ENCODE assay signal across 17 cellular contexts in genomic region chr4:100312615-100313355, GRCh38.
DNase-seq lines count a peak whose midpoint lies in the region; ATAC-seq, FAIRE-seq and TF ChIP-seq lines count a peak whose summit lies in the region.
"Had no signal": no experiment of that assay in that cellular context is flagged by ENCODE, and none has a peak within 500 bp of the region (broad histone marks: within the 10 kb centered on the region; RNA-seq: fewer than 3 reads in every experiment).

No MANE protein-coding gene starts in this region.

- no peak overlapping the region for H4K8ac ChIP-seq in H1 (ENCODE audit: extremely low read depth, insufficient read depth, low read length)

- intact Hi-C loops in psoas muscle (cut with DNase I), result loop anchor here in 1 of 2 donors (10.0 kb wide), 1 partner anchor 128 kb away; no protein-coding TSS in a partner anchor

- no peak overlapping the region for H3K4me2 ChIP-seq in H1 (ENCODE audit: insufficient read depth in 1 of 2, low read depth in 2 of 2, low read length in 2 of 2)
- H3K4me2 ChIP-seq: BLaER1 treated with 17β-estradiol and CSF1 and Interleukin-3, amounts not matched to agents 10 nM and 100 nM had no signal

- H3K18ac ChIP-seq in H1 (ENCODE audit: extremely low read depth, low read length), result no peak overlapping the region

- H2BK5ac ChIP-seq in H1 (ENCODE audit: low read depth, low read length), result no peak overlapping the region

- H3K27ac ChIP-seq in H1 (ENCODE audit: low read depth, low read length) (no peak overlapping the region), psoas muscle (peak overlapping the region; percentile 57)
- H3K27ac ChIP-seq: 22Rv1; BLaER1 treated with 17β-estradiol and CSF1 and Interleukin-3, amounts not matched to agents 10 nM and 100 nM; GM23248 had no signal

- H3K4me1 ChIP-seq in H1 (replicated peaks in 1 of 4; ENCODE audit: control insufficient read depth in 3 of 4, insufficient read depth in 4 of 4, low read length in 3 of 4) (peaks cover 0 to 6% (median 1%) of the 10 kb centered on the region in 4 experiments; a peak in 2 of 7 replicates), psoas muscle (peaks cover 40% of the 10 kb centered on the region)

- TF ChIP-seq EP300 in H1 (IDR thresholded peaks at IDR 0.05; ENCODE audit: borderline replicate concordance in 1 of 2, low read depth in 2 of 2, low read length in 2 of 2), result no peak

- no peaks in the 10 kb centered on the region for H4K20me1 ChIP-seq in H1 (replicated peaks in 1 of 2; ENCODE audit: control insufficient read depth in 1 of 2, insufficient read depth in 2 of 2, low read length in 2 of 2)
- H4K20me1 ChIP-seq: BLaER1 treated with 17β-estradiol and CSF1 and Interleukin-3, amounts not matched to agents 10 nM and 100 nM had no signal

- no peak overlapping the region for H2BK120ac ChIP-seq in H1 (replicated peaks; ENCODE audit: low read depth, low read length)

- H2BK15ac ChIP-seq in H1 (ENCODE audit: low read length), result no peak overlapping the region

- no peak overlapping the region for H2AFZ ChIP-seq in H1 (ENCODE audit: low read length)
- H2AFZ ChIP-seq: GM23248 had no signal

- no peak overlapping the region for H2AK5ac ChIP-seq in H1 (ENCODE audit: low read depth, low read length)

- no peak overlapping the region for H3K14ac ChIP-seq in H1 (ENCODE audit: insufficient read length)

- no peaks in the 10 kb centered on the region for H3K79me2 ChIP-seq in H1 (ENCODE audit: control insufficient read depth in 1 of 2, insufficient read depth in 2 of 2, low read length in 2 of 2)

- no peaks in the 10 kb centered on the region for H3K23me2 ChIP-seq in H1 (ENCODE audit: low read depth, low read length)

- H3K36me3 ChIP-seq in H1 (ENCODE audit: control insufficient read depth in 2 of 4, insufficient read depth in 4 of 4, low read length in 3 of 4) (no peaks in the 10 kb centered on the region), psoas muscle (ENCODE audit: insufficient read depth in 1 of 2, low read depth in 1 of 2) (no peaks in the 10 kb centered on the region)
- H3K36me3 ChIP-seq: BLaER1 treated with 17β-estradiol and CSF1 and Interleukin-3, amounts not matched to agents 10 nM and 100 nM had no signal

- H3K4ac ChIP-seq in H1 (replicated peaks; ENCODE audit: insufficient read length, low read depth, low read length), result no peak overlapping the region

- no peak overlapping the region for H4K5ac ChIP-seq in H1 (ENCODE audit: insufficient read length, low read depth, low read length)

- H4K91ac ChIP-seq in H1 (replicated peaks; ENCODE audit: insufficient read length, low read length), result no peak overlapping the region

- POLR2A ChIA-PET in H1 (lab: Charles Lee; ENCODE audit: partially characterized antibody), result no interaction called here

- no peak for TF ChIP-seq RAD21 in H1 (IDR thresholded peaks at IDR 0.05 in 1 of 2, conservative IDR thresholded peaks at IDR 0.05 in 1 of 2; ENCODE audit: low read depth in 2 of 2, low read length in 2 of 2)

- FAIRE-seq in H1 (lab: Jason Lieb, UNC) (no peak), HTR-8/SVneo (lab: Jason Lieb, UNC) (no peak)
- FAIRE-seq: GM12878, GM18507 had no signal

- DNase-seq in NCI-H1694 treated with DMSO at 0.1 percent for 48 hours (lab: John Stamatoyannopoulos, UW), result peak; percentile 4
- DNase-seq in NCI-H1694 (lab: John Stamatoyannopoulos, UW), result no peak
- no peak for DNase-seq in H1 (ENCODE audit: low read depth in 1 of 2, low spot score in 2 of 2)
- peak; percentile 56 for DNase-seq in fibroblast of mammary gland (ENCODE audit: low read depth)
- no peak for DNase-seq in psoas muscle
- no peak for DNase-seq in NCI-H128 (lab: John Stamatoyannopoulos, UW; ENCODE audit: unreplicated experiment)
- DNase-seq in HTR-8/SVneo (ENCODE audit: insufficient read length, low spot score), result no peak
- DNase-seq: Calu3; CD4-positive, CD25-positive, alpha-beta regulatory T cell; DMS 273 treated with DMSO at 0.1 percent for 48 hours; GM23248; H7 had no signal

- no peak overlapping the region for H2BK12ac ChIP-seq in H1 (ENCODE audit: low read depth, low read length)

- H3K27me3 ChIP-seq in H1 (replicated peaks in 1 of 4; ENCODE audit: control insufficient read depth in 3 of 4, extremely low read depth in 1 of 4, insufficient read depth in 3 of 4, low read length in 3 of 4), result no peaks in the 10 kb centered on the region
- no peaks in the 10 kb centered on the region for H3K27me3 ChIP-seq in psoas muscle (ENCODE audit: insufficient read depth in 3 of 3, low read length in 2 of 3)
- H3K27me3 ChIP-seq: BLaER1 treated with 17β-estradiol and CSF1 and Interleukin-3, amounts not matched to agents 10 nM and 100 nM had no signal

- no peaks in the 10 kb centered on the region for H3K79me1 ChIP-seq in H1 (ENCODE audit: low read depth, low read length)

- ATAC-seq in psoas muscle, result peak; percentile 84 to 97 (median 96)
- ATAC-seq in HG02571 (IDR thresholded peaks at IDR 0.05; ENCODE audit: unreplicated experiment), result no peak
- ATAC-seq: GM12878 had no signal

- H2BK20ac ChIP-seq in H1 (ENCODE audit: low read length), result 0 out of 2 replicates have a peak overlapping the region, but pooled peaks have one; percentile 35

- H3K4me3 ChIP-seq in H1 (ENCODE audit: extremely low read depth in 1 of 4, insufficient read depth in 2 of 4, low read depth in 3 of 4, low read length in 4 of 4), result no peak overlapping the region
- no peak overlapping the region for H3K4me3 ChIP-seq in fibroblast of mammary gland (ENCODE audit: control insufficient read depth, low read depth, low read length)
- peak overlapping the region; percentile 1 for H3K4me3 ChIP-seq in psoas muscle
- H3K4me3 ChIP-seq: BLaER1 treated with 17β-estradiol and CSF1 and Interleukin-3, amounts not matched to agents 10 nM and 100 nM; GM12878; GM23248 had no signal

- H3K9me3 ChIP-seq in H1 (ENCODE audit: insufficient read depth in 2 of 2, low read depth in 1 of 2, low read length in 1 of 2), result no peaks in the 10 kb centered on the region
- no peaks in the 10 kb centered on the region for H3K9me3 ChIP-seq in psoas muscle
- H3K9me3 ChIP-seq: BLaER1 treated with 17β-estradiol and CSF1 and Interleukin-3, amounts not matched to agents 10 nM and 100 nM had no signal

- no peak overlapping the region for H3K56ac ChIP-seq in H1 (replicated peaks; ENCODE audit: insufficient read length, low read depth, low read length)

- no peak for TF ChIP-seq POLR2A in H1 (IDR thresholded peaks at IDR 0.05; ENCODE audit: control extremely low read depth in 1 of 2, low read depth in 2 of 2, low read length in 2 of 2)

- no peak overlapping the region for H3K23ac ChIP-seq in H1 (ENCODE audit: insufficient read length)

- H3K9ac ChIP-seq in H1 (replicated peaks in 1 of 4; ENCODE audit: extremely low read depth in 1 of 4, low read depth in 3 of 4, low read length in 3 of 4), result no peak overlapping the region
- H3K9ac ChIP-seq: BLaER1 treated with 17β-estradiol and CSF1 and Interleukin-3, amounts not matched to agents 10 nM and 100 nM; GM23248 had no signal

- TF ChIP-seq CTCF in H1 (IDR thresholded peaks at IDR 0.05; ENCODE audit: control extremely low read depth in 1 of 3, insufficient read depth in 1 of 3, low read depth in 1 of 3, low read length in 3 of 3), result no peak
- TF ChIP-seq CTCF in fibroblast of mammary gland (conservative IDR thresholded peaks at IDR 0.05; ENCODE audit: control insufficient read depth, insufficient read depth, low read depth, low read length), result no peak
- TF ChIP-seq CTCF in psoas muscle (IDR thresholded peaks at IDR 0.05), result no peak

- WGBS in H1 (ENCODE audit: extremely low coverage in 1 of 2, insufficient coverage in 1 of 2, insufficient read length in 1 of 2, insufficient replicate concordance in 2 of 2, low coverage in 1 of 2, low lambda C conversion rate in 2 of 2, missing lambda C conversion rate in 1 of 2), 2 experiments, result 97% methylated on average over 2 of the region's 2 CpGs; no CpG with 5 or more reads in 1 of the 2 experiments
- WGBS in psoas muscle, 3 donors, result 23 to 27% (median 24%) methylated on average over 2 of the region's 2 CpGs

- CTCF ChIA-PET in H1 (lab: Charles Lee; ENCODE audit: partially characterized antibody), result interaction anchor here (0.6 to 0.8 kb wide), 2 partner anchors 89 to 170 kb away, joined by 3 to 4 read pairs; no protein-coding TSS in a partner anchor

TF ChIP-seq in H1, 55 proteins besides CTCF, POLR2A, EP300 and RAD21:
- TF ChIP-seq GTF2F1 (IDR thresholded peaks at IDR 0.05; ENCODE audit: borderline replicate concordance, low read depth, low read length), result no peak

Comparison
In these comparisons a context has a peak if more than half of its experiments do, and no peak if none do; other contexts are left out.
1. DNase-seq: peak in NCI-H1694 treated with DMSO at 0.1 percent for 48 hours (single experiment) and fibroblast of mammary gland (single experiment); none in NCI-H1694 (single experiment), H1 (0 of 2), psoas muscle (0 of 2), NCI-H128 (single experiment) and HTR-8/SVneo (single experiment).